In the genomic region with DNA sequence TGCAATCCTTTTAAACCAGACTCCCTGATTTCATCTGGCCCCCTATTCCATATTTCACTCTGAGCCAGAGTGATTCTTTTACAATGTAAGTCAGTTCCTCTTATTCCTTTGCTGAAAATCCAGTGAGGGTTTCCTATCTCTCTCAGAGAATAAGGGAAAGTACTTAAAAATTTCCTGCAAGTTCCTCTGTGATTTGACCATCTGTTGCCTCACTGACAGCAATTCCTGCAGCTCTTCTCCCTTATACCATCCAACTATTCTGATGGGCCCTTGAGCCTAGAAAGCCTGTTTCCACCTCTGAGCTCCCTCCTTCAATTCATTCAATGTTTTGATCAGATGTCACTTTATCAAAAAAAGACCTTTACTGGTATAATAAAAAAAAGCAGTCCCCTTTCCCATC, we compare ENCODE assay signal across 15 cellular contexts.
DNase-seq lines count a peak whose midpoint lies in the region; TF ChIP-seq lines count a peak whose summit lies in the region.
"Had no signal": no experiment of that assay in that cellular context is flagged by ENCODE, and none has a peak within 500 bp of the region (broad histone marks: within the 10 kb centered on the region; RNA-seq: fewer than 3 reads in every experiment).

No MANE protein-coding gene starts in this region.

- peaks cover 0 to 5% (median 0%) of the 10 kb centered on the region in 3 donors for H3K27me3 Mint-ChIP-seq in immature natural killer cell (ENCODE audit: low read depth in 3 of 3)

- H3K4me3 ChIP-seq in spleen: no peak overlapping the region
- H3K4me3 ChIP-seq: GM12878 had no signal

- no peaks in the 10 kb centered on the region for H3K9me3 ChIP-seq in spleen
- H3K9me3 ChIP-seq: Caco-2 had no signal

- intact Hi-C loops in spleen (cut with DNase I; ENCODE audit: low total_unique reads): no loop called here

- in situ Hi-C loops in G401 (cut with HindIII; ENCODE audit: low sequenced_read_pairs): no loop called here

- DNase-seq in G401 (ENCODE audit: low spot score): peak; percentile 80
- DNase-seq in NCI-H524 treated with DMSO at 0.1 percent for 48 hours (lab: John Stamatoyannopoulos, UW): peak; percentile 73
- peak; percentile 49 for DNase-seq in cerebellum (ENCODE audit: low spot score)
- no peak for DNase-seq in immature natural killer cell
- DNase-seq in pons (ENCODE audit: low spot score): no peak
- DNase-seq in spleen: no peak
- no peak for DNase-seq in NCI-H510A (lab: John Stamatoyannopoulos, UW)
- DNase-seq: ACHN; Caco-2; CD4-positive, alpha-beta T cell; DMS79 treated with DMSO at 0.1 percent for 48 hours; H9 had no signal

- no peaks in the 10 kb centered on the region for H3K36me3 ChIP-seq in spleen

- H3K36me3 Mint-ChIP-seq in immature natural killer cell: no peaks in the 10 kb centered on the region

- no peaks in the 10 kb centered on the region for H3K9me3 Mint-ChIP-seq in immature natural killer cell
- H3K9me3 Mint-ChIP-seq: CD4-positive, alpha-beta T cell; H9 had no signal

- H3K27ac Mint-ChIP-seq in immature natural killer cell: no peak overlapping the region
- H3K27ac Mint-ChIP-seq: CD4-positive, alpha-beta T cell; H9 had no signal

- H3K27ac ChIP-seq in spleen: no peak overlapping the region
- H3K27ac ChIP-seq: C4-2B, HL-60 had no signal

- H3K27me3 ChIP-seq in spleen (replicated peaks in 1 of 7): no peaks in the 10 kb centered on the region

- H3K4me3 Mint-ChIP-seq in immature natural killer cell: no peak overlapping the region
- H3K4me3 Mint-ChIP-seq: CD4-positive, alpha-beta T cell; H9 had no signal

- H3K4me1 ChIP-seq in spleen: no peaks in the 10 kb centered on the region
- H3K4me1 ChIP-seq: Caco-2 had no signal

- no peak for TF ChIP-seq CTCF in spleen (IDR thresholded peaks at IDR 0.05 in 8 of 11, conservative IDR thresholded peaks at IDR 0.05 in 3 of 11)

- no peaks in the 10 kb centered on the region for H3K4me1 Mint-ChIP-seq in immature natural killer cell

- no peak for TF ChIP-seq POLR2A in spleen (IDR thresholded peaks at IDR 0.05)

Comparison
In these comparisons a context has a peak if more than half of its experiments do, and no peak if none do; other contexts are left out.
1. DNase-seq: peak in G401 (single experiment), NCI-H524 treated with DMSO at 0.1 percent for 48 hours (single experiment) and cerebellum (single experiment); none in immature natural killer cell (0 of 3), pons (single experiment), spleen (single experiment) and NCI-H510A (single experiment).